Comparison of ENCODE assay signal across 12 cellular contexts in genomic region chr17:48587276-48588073, GRCh38. TPM values are rescaled to one million over a fixed set of nuclear protein-coding genes. Genes with fewer than 3 reads are reported as not detected.
DNase-seq lines count a peak whose midpoint lies in the region; ATAC-seq, FAIRE-seq and TF ChIP-seq lines count a peak whose summit lies in the region.
"Had no signal": no experiment of that assay in that cellular context is flagged by ENCODE, and none has a peak within 500 bp of the region (broad histone marks: within the 10 kb centered on the region; RNA-seq: fewer than 3 reads in every experiment).

No MANE protein-coding gene starts in this region.

- no peaks in the 10 kb centered on the region for H3K9me1 ChIP-seq in endothelial cell of umbilical vein (replicated peaks; ENCODE audit: control insufficient read depth, extremely low read depth, insufficient read depth, low read length)

- H3K4me2 ChIP-seq in endothelial cell of umbilical vein (ENCODE audit: insufficient read depth, low read length) (peak overlapping the region; percentile 37), skeletal muscle satellite cell (ENCODE audit: low read length) (peak overlapping the region; percentile 6)

- H3K79me2 ChIP-seq in endothelial cell of umbilical vein (ENCODE audit: control insufficient read depth, insufficient read depth, low read length): peaks cover 40% of the 10 kb centered on the region

- CTCF ChIA-PET in endothelial cell of umbilical vein (lab: Charles Lee): interaction anchor here (0.9 to 2.3 kb wide), 15 partner anchors 10 to 372 kb away, joined by 3 to 22 read pairs (median 4); partner anchors contain the start of gene HOXB8

- peak; percentile 63 for DNase-seq in DMS53 (lab: John Stamatoyannopoulos, UW)
- no peak for DNase-seq in DMS53 treated with DMSO at 0.1 percent for 48 hours (lab: John Stamatoyannopoulos, UW; ENCODE audit: unreplicated experiment)
- DNase-seq in NCI-H345 treated with DMSO at 0.1 percent for 48 hours (lab: John Stamatoyannopoulos, UW; ENCODE audit: unreplicated experiment): peak; percentile 94
- DNase-seq in endothelial cell of umbilical vein (ENCODE audit: low read depth, low spot score): peak; percentile 65
- DNase-seq in HuH-7 (ENCODE audit: low spot score): no peak
- DNase-seq: 8988T; activated CD4-positive, alpha-beta T cell treated with anti-CD3 and anti-CD28 coated beads, Interleukin-2, amount 50 U/mL, for 48 hours; NK-92 treated with Interleukin-12 subunit alpha and Interleukin-12 subunit beta, amount 100 ng/mL, for 24 hours had no signal

- peak overlapping the region; percentile 22 for H3K27ac ChIP-seq in endothelial cell of umbilical vein (ENCODE audit: insufficient read depth, low read depth, low read length)
- H3K27ac ChIP-seq: neutrophil had no signal

- no peaks in the 10 kb centered on the region for H3K9me3 ChIP-seq in endothelial cell of umbilical vein (replicated peaks; ENCODE audit: control insufficient read depth, insufficient read depth, low read length)
- no peaks in the 10 kb centered on the region for H3K9me3 ChIP-seq in skeletal muscle satellite cell (replicated peaks; ENCODE audit: low read length)
- H3K9me3 ChIP-seq: neutrophil had no signal

- peaks cover 0 to 8% of the 10 kb centered on the region in 2 experiments for H3K36me3 ChIP-seq in endothelial cell of umbilical vein (ENCODE audit: control insufficient read depth in 2 of 2, extremely low read depth in 1 of 2, insufficient read depth in 2 of 2, low read length in 2 of 2)
- H3K36me3 ChIP-seq in skeletal muscle satellite cell (ENCODE audit: insufficient read depth, low read length): peaks cover 7% of the 10 kb centered on the region
- H3K36me3 ChIP-seq: neutrophil had no signal

- TF ChIP-seq POLR2A in endothelial cell of umbilical vein (IDR thresholded peaks at IDR 0.05; ENCODE audit: low read depth, low read length): no peak

- BruUV-seq in endothelial cell of umbilical vein (replicated peaks; lab: Mats Ljungman, UMichigan): TSS peak; percentile 21

- dilution Hi-C loops in endothelial cell of umbilical vein (cut with MboI; ENCODE audit: extremely low pct_ligation_motif_present, low sequenced_read_pairs): no loop called here

- ATAC-seq in HG03097 (IDR thresholded peaks at IDR 0.05; ENCODE audit: low FRiP score, unreplicated experiment): no peak
- ATAC-seq in GM21528 (IDR thresholded peaks at IDR 0.05; ENCODE audit: low FRiP score, unreplicated experiment): no peak

- no peak overlapping the region for H3K4me3 ChIP-seq in endothelial cell of umbilical vein (replicated peaks in 1 of 3; ENCODE audit: insufficient read depth in 1 of 3, low read depth in 1 of 3, low read length in 3 of 3)
- H3K4me3 ChIP-seq in skeletal muscle satellite cell (ENCODE audit: low read length): no peak overlapping the region

- intact Hi-C loops in endothelial cell of umbilical vein (cut with micrococcal nuclease): no loop called here

- POLR2A ChIA-PET in endothelial cell of umbilical vein (lab: Charles Lee): no interaction called here

- H2AFZ ChIP-seq in endothelial cell of umbilical vein (ENCODE audit: low read depth, low read length): no peak overlapping the region

- no peak for TF ChIP-seq CTCF in endothelial cell of umbilical vein (IDR thresholded peaks at IDR 0.05; ENCODE audit: extremely low read depth in 1 of 2, insufficient read depth in 1 of 2, low read depth in 1 of 2, low read length in 2 of 2)

- no peaks in the 10 kb centered on the region for H3K27me3 ChIP-seq in endothelial cell of umbilical vein (ENCODE audit: control insufficient read depth in 2 of 2, insufficient read depth in 2 of 2, low read length in 2 of 2)
- no peaks in the 10 kb centered on the region for H3K27me3 ChIP-seq in skeletal muscle satellite cell (ENCODE audit: control insufficient read depth, insufficient read depth, low read length)

- peak; percentile 93 for FAIRE-seq in endothelial cell of umbilical vein (lab: Jason Lieb, UNC)

- H3K4me1 ChIP-seq in endothelial cell of umbilical vein (ENCODE audit: control insufficient read depth, extremely low read depth, insufficient read depth, low read length): peaks cover 47% of the 10 kb centered on the region
- H3K4me1 ChIP-seq in skeletal muscle satellite cell (ENCODE audit: control insufficient read depth, insufficient read depth, low read length): peaks cover 29% of the 10 kb centered on the region

- H3K9ac ChIP-seq in endothelial cell of umbilical vein (replicated peaks; ENCODE audit: extremely low read depth, insufficient read depth, low read length) (peak overlapping the region; percentile 1), skeletal muscle satellite cell (ENCODE audit: low read depth, low read length) (peak overlapping the region; percentile 21)

- H4K20me1 ChIP-seq in endothelial cell of umbilical vein (replicated peaks; ENCODE audit: control insufficient read depth, extremely low read depth, insufficient read depth, low read length): no peaks in the 10 kb centered on the region

TF ChIP-seq in endothelial cell of umbilical vein, 7 proteins besides CTCF, POLR2A, EP300 and RAD21:
- TF ChIP-seq GATA2 (IDR thresholded peaks at IDR 0.05; ENCODE audit: insufficient read depth, insufficient read length, low read depth, low read length): no peak
- TF ChIP-seq MYC (IDR thresholded peaks at IDR 0.05; ENCODE audit: low read depth, low read length): no peak
- TF ChIP-seq JUN (IDR thresholded peaks at IDR 0.05; ENCODE audit: borderline replicate concordance, insufficient read depth, insufficient read length, low read depth): no peak
- TF ChIP-seq EZH2 (IDR thresholded peaks at IDR 0.05; ENCODE audit: borderline replicate concordance, low read depth, low read length, severe bottlenecking): no peak
- TF ChIP-seq POLR2AphosphoS5 (IDR thresholded peaks at IDR 0.05; ENCODE audit: insufficient read depth, low read depth, low read length): peak; percentile 49
- TF ChIP-seq MAX (IDR thresholded peaks at IDR 0.05; ENCODE audit: insufficient read depth, insufficient read length): no peak

RNA-seq across cellular contexts. Expression of gene HOXB3, which starts 2.6 kb away (rescaled TPM):
- 45.0 and 56.6 TPM in 2 replicates for total RNA-seq in endothelial cell of umbilical vein
- polyA plus RNA-seq in endothelial cell of umbilical vein: 29.6 and 33.0 TPM in 2 replicates
- 7.9 and 11.6 TPM in 2 replicates for polyA plus RNA-seq in endothelial cell of umbilical vein (2011; cell fraction: cytosol; rRNA removed)
- 81.4 and 85.1 TPM in 2 replicates for polyA plus RNA-seq in endothelial cell of umbilical vein (2011; cell fraction: nucleus; rRNA removed)
- 19.0 and 19.8 TPM in 2 replicates for polyA plus RNA-seq in endothelial cell of umbilical vein (2012)
- 7.7 and 13.3 TPM in 2 replicates for polyA minus RNA-seq in endothelial cell of umbilical vein
- 1.3 TPM for polyA minus RNA-seq in endothelial cell of umbilical vein (2011; cell fraction: cytosol; rRNA and poly(A)+ RNA removed)
- 18.1 and 32.3 TPM in 2 replicates for polyA minus RNA-seq in endothelial cell of umbilical vein (2011; cell fraction: nucleus; rRNA and poly(A)+ RNA removed)
- 1.1 and 6.3 TPM in 2 replicates for total RNA-seq in skeletal muscle satellite cell (2012; rRNA removed)

RNA-seq across cellular contexts. Expression of gene HOXB5, which starts 6.1 kb away (rescaled TPM):
- total RNA-seq in endothelial cell of umbilical vein: 7.3 and 8.5 TPM in 2 replicates
- polyA plus RNA-seq in endothelial cell of umbilical vein: 2.0 and 2.6 TPM in 2 replicates
- 1.0 and 1.1 TPM in 2 replicates for polyA plus RNA-seq in endothelial cell of umbilical vein (2011; cell fraction: cytosol; rRNA removed)
- 13.1 and 13.2 TPM in 2 replicates for polyA plus RNA-seq in endothelial cell of umbilical vein (2011; cell fraction: nucleus; rRNA removed)
- 3.3 and 3.5 TPM in 2 replicates for polyA plus RNA-seq in endothelial cell of umbilical vein (2012)
- polyA minus RNA-seq in endothelial cell of umbilical vein: 0.57 and 0.58 TPM in 2 replicates
- 0.82 TPM for polyA minus RNA-seq in endothelial cell of umbilical vein (2011; cell fraction: cytosol; rRNA and poly(A)+ RNA removed)
- polyA minus RNA-seq in endothelial cell of umbilical vein (2011; cell fraction: nucleus; rRNA and poly(A)+ RNA removed): 2.5 and 2.6 TPM in 2 replicates
- under 0.01 TPM in 2 replicates for total RNA-seq in skeletal muscle satellite cell (2012; rRNA removed)

RNA-seq across cellular contexts. Expression of gene HOXB4, which starts 9.3 kb away (rescaled TPM):
- 11.2 and 13.1 TPM in 2 replicates for total RNA-seq in endothelial cell of umbilical vein
- polyA plus RNA-seq in endothelial cell of umbilical vein: 4.6 and 5.4 TPM in 2 replicates
- 2.5 and 3.3 TPM in 2 replicates for polyA plus RNA-seq in endothelial cell of umbilical vein (2011; cell fraction: cytosol; rRNA removed)
- 13.6 and 14.6 TPM in 2 replicates for polyA plus RNA-seq in endothelial cell of umbilical vein (2011; cell fraction: nucleus; rRNA removed)
- polyA plus RNA-seq in endothelial cell of umbilical vein (2012): 5.2 and 5.6 TPM in 2 replicates
- 3.6 and 4.6 TPM in 2 replicates for polyA minus RNA-seq in endothelial cell of umbilical vein
- 0.51 TPM for polyA minus RNA-seq in endothelial cell of umbilical vein (2011; cell fraction: cytosol; rRNA and poly(A)+ RNA removed)
- polyA minus RNA-seq in endothelial cell of umbilical vein (2011; cell fraction: nucleus; rRNA and poly(A)+ RNA removed): 8.2 and 8.8 TPM in 2 replicates
- 1.3 and 1.7 TPM in 2 replicates for total RNA-seq in skeletal muscle satellite cell (2012; rRNA removed)

RNA-seq across cellular contexts. Expression of gene HOXB6, which starts 17.3 kb away (rescaled TPM):
- 24.0 and 27.4 TPM in 2 replicates for total RNA-seq in endothelial cell of umbilical vein
- 8.8 and 10.0 TPM in 2 replicates for polyA plus RNA-seq in endothelial cell of umbilical vein
- polyA plus RNA-seq in endothelial cell of umbilical vein (2011; cell fraction: cytosol; rRNA removed): 4.3 and 6.1 TPM in 2 replicates
- 42.1 and 47.5 TPM in 2 replicates for polyA plus RNA-seq in endothelial cell of umbilical vein (2011; cell fraction: nucleus; rRNA removed)
- polyA plus RNA-seq in endothelial cell of umbilical vein (2012): 12.4 and 13.8 TPM in 2 replicates
- polyA minus RNA-seq in endothelial cell of umbilical vein: 3.9 and 7.0 TPM in 2 replicates
- polyA minus RNA-seq in endothelial cell of umbilical vein (2011; cell fraction: cytosol; rRNA and poly(A)+ RNA removed): 2.8 TPM
- polyA minus RNA-seq in endothelial cell of umbilical vein (2011; cell fraction: nucleus; rRNA and poly(A)+ RNA removed): 9.1 and 16.5 TPM in 2 replicates
- total RNA-seq in skeletal muscle satellite cell (2012; rRNA removed): 5.5 and 6.6 TPM in 2 replicates

RNA-seq across cellular contexts. Expression of gene HOXB7, which starts 23.3 kb away (rescaled TPM):
- total RNA-seq in endothelial cell of umbilical vein: 24.5 and 29.8 TPM in 2 replicates
- 23.5 and 24.2 TPM in 2 replicates for polyA plus RNA-seq in endothelial cell of umbilical vein
- 18.2 and 21.3 TPM in 2 replicates for polyA plus RNA-seq in endothelial cell of umbilical vein (2011; cell fraction: cytosol; rRNA removed)
- 5.5 and 6.9 TPM in 2 replicates for polyA plus RNA-seq in endothelial cell of umbilical vein (2011; cell fraction: nucleus; rRNA removed)
- polyA plus RNA-seq in endothelial cell of umbilical vein (2012): 26.0 and 33.3 TPM in 2 replicates
- 8.2 and 9.4 TPM in 2 replicates for polyA minus RNA-seq in endothelial cell of umbilical vein
- 10.9 TPM for polyA minus RNA-seq in endothelial cell of umbilical vein (2011; cell fraction: cytosol; rRNA and poly(A)+ RNA removed)
- 1.3 and 1.5 TPM in 2 replicates for polyA minus RNA-seq in endothelial cell of umbilical vein (2011; cell fraction: nucleus; rRNA and poly(A)+ RNA removed)
- 1.5 and 4.1 TPM in 2 replicates for total RNA-seq in skeletal muscle satellite cell (2012; rRNA removed)

Comparison
In these comparisons a context has a peak if more than half of its experiments do, and no peak if none do; other contexts are left out.
1. DNase-seq: peak in DMS53 (single experiment), NCI-H345 treated with DMSO at 0.1 percent for 48 hours (single experiment) and endothelial cell of umbilical vein (single experiment); none in DMS53 treated with DMSO at 0.1 percent for 48 hours (single experiment) and HuH-7 (single experiment).